ENCODE assay signal across 22 cellular contexts in the genomic region with DNA sequence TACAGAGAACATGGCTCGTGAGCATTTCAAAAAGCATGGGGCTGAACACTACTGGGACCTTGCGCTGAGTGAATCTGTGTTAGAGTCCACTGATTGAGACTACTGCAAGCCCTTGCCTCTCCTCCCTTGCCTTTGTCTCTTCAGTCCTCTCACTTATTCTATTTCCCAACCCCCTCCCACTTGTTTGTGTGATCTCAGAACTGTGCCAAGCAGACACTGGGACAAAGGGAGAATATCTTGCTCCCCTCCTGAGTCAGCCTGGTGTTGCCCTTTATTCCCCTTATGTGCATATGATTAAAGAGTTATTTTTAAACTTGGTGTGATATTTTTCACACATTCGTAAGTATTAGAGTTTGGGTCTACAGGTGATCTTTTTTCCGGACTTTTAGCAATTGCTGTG. TPM values are rescaled to one million over a fixed set of nuclear protein-coding genes. Genes with fewer than 3 reads are reported as not detected.
DNase-seq lines count a peak whose midpoint lies in the region; ATAC-seq and TF ChIP-seq lines count a peak whose summit lies in the region.
"Had no signal": no experiment of that assay in that cellular context is flagged by ENCODE, and none has a peak within 500 bp of the region (broad histone marks: within the 10 kb centered on the region; RNA-seq: fewer than 3 reads in every experiment).

No MANE protein-coding gene starts in this region.

- H3K27me3 Mint-ChIP-seq in activated naive CD4-positive, alpha-beta T cell treated with anti-CD3 and anti-CD28 coated beads, Interleukin-2, amount 50 U/mL, for 24 hours, result no peaks in the 10 kb centered on the region
- H3K27me3 Mint-ChIP-seq in activated naive CD4-positive, alpha-beta T cell treated with anti-CD3 and anti-CD28 coated beads for 36 hours (ENCODE audit: low read depth), result no peaks in the 10 kb centered on the region
- H3K27me3 Mint-ChIP-seq in activated T-helper 2 cell treated with anti-CD3 and anti-CD28 coated beads, Interferon-gamma antibody, Interleukin-2, Interleukin-4, amounts not matched to agents 10 μg/mL and 5 μg/mL and 100 μg/mL, durations not matched to agents 14 hours and 24 hours and 36 hours (ENCODE audit: low read depth), result no peaks in the 10 kb centered on the region
- H3K27me3 Mint-ChIP-seq in MCF 10A (ENCODE audit: insufficient read depth, unreplicated experiment), result no peaks in the 10 kb centered on the region
- H3K27me3 Mint-ChIP-seq: CD4-positive, alpha-beta T cell had no signal

- no peak overlapping the region for H3K4me3 ChIP-seq in adipocyte (ENCODE audit: low read length)
- H3K4me3 ChIP-seq: BLaER1, GM23248, MG63 had no signal

- no peaks in the 10 kb centered on the region for H3K27me3 ChIP-seq in adipocyte (replicated peaks; ENCODE audit: control insufficient read depth, insufficient read depth, low read length)
- H3K27me3 ChIP-seq: BLaER1, MG63 had no signal

- POLR2A ChIA-PET in MCF 10A (lab: Yijun Ruan, JAX), result interaction anchor here (1.6 kb wide), 1 partner anchor 11 kb away, joined by 5 read pairs; the partner anchor contains the start of gene RPRD2

- peak overlapping the region; percentile 67 for H3K9ac ChIP-seq in adipocyte (ENCODE audit: low read length)
- H3K9ac ChIP-seq: BLaER1, GM23248 had no signal

- intact Hi-C loops in activated naive CD4-positive, alpha-beta T cell treated with anti-CD3 and anti-CD28 coated beads for 36 hours (cut with micrococcal nuclease), result no loop called here
- intact Hi-C loops in sciatic nerve (cut with DNase I), result no loop called here
- intact Hi-C loops in activated T-helper 2 cell treated with anti-CD3 and anti-CD28 coated beads, Interferon-gamma antibody, Interleukin-2, Interleukin-4, amounts not matched to agents 10 μg/mL and 5 μg/mL and 100 μg/mL, durations not matched to agents 14 hours and 24 hours and 36 hours (cut with micrococcal nuclease), result no loop called here
- intact Hi-C loops in MCF 10A (cut with micrococcal nuclease), result no loop called here

- H3K27ac Mint-ChIP-seq in activated naive CD4-positive, alpha-beta T cell treated with anti-CD3 and anti-CD28 coated beads, Interleukin-2, amount 50 U/mL, for 24 hours, result peak overlapping the region; percentile 41
- H3K27ac Mint-ChIP-seq in activated naive CD4-positive, alpha-beta T cell treated with anti-CD3 and anti-CD28 coated beads for 36 hours, result no peak overlapping the region
- no peak overlapping the region for H3K27ac Mint-ChIP-seq in activated T-helper 2 cell treated with anti-CD3 and anti-CD28 coated beads, Interferon-gamma antibody, Interleukin-2, Interleukin-4, amounts not matched to agents 10 μg/mL and 5 μg/mL and 100 μg/mL, durations not matched to agents 14 hours and 24 hours and 36 hours
- H3K27ac Mint-ChIP-seq in MCF 10A (ENCODE audit: low read depth, unreplicated experiment), result no peak overlapping the region
- H3K27ac Mint-ChIP-seq: CD4-positive, alpha-beta T cell had no signal

- ATAC-seq in sciatic nerve, result peak; percentile 41
- ATAC-seq in GM21737 (IDR thresholded peaks at IDR 0.05; ENCODE audit: unreplicated experiment), result no peak

- peaks cover 21% of the 10 kb centered on the region for H3K4me1 ChIP-seq in adipocyte (ENCODE audit: control insufficient read depth, insufficient read depth, low read length)
- H3K4me1 ChIP-seq: BLaER1 had no signal

- no peak overlapping the region for H3K4me3 Mint-ChIP-seq in activated naive CD4-positive, alpha-beta T cell treated with anti-CD3 and anti-CD28 coated beads, Interleukin-2, amount 50 U/mL, for 24 hours
- H3K4me3 Mint-ChIP-seq in activated naive CD4-positive, alpha-beta T cell treated with anti-CD3 and anti-CD28 coated beads for 36 hours, result no peak overlapping the region
- no peak overlapping the region for H3K4me3 Mint-ChIP-seq in activated T-helper 2 cell treated with anti-CD3 and anti-CD28 coated beads, Interferon-gamma antibody, Interleukin-2, Interleukin-4, amounts not matched to agents 10 μg/mL and 5 μg/mL and 100 μg/mL, durations not matched to agents 14 hours and 24 hours and 36 hours (ENCODE audit: low read depth)
- H3K4me3 Mint-ChIP-seq in MCF 10A (ENCODE audit: unreplicated experiment), result no peak overlapping the region
- H3K4me3 Mint-ChIP-seq: CD4-positive, alpha-beta T cell had no signal

- peaks cover 55% of the 10 kb centered on the region for H3K36me3 ChIP-seq in adipocyte (ENCODE audit: control insufficient read depth, insufficient read depth, low read length, severe bottlenecking)

- BruUV-seq in MCF 10A (replicated peaks; lab: Mats Ljungman, UMichigan), result no TSS peak

- no peaks in the 10 kb centered on the region for H3K9me3 Mint-ChIP-seq in activated naive CD4-positive, alpha-beta T cell treated with anti-CD3 and anti-CD28 coated beads, Interleukin-2, amount 50 U/mL, for 24 hours
- no peaks in the 10 kb centered on the region for H3K9me3 Mint-ChIP-seq in activated naive CD4-positive, alpha-beta T cell treated with anti-CD3 and anti-CD28 coated beads for 36 hours
- H3K9me3 Mint-ChIP-seq in activated T-helper 2 cell treated with anti-CD3 and anti-CD28 coated beads, Interferon-gamma antibody, Interleukin-2, Interleukin-4, amounts not matched to agents 10 μg/mL and 5 μg/mL and 100 μg/mL, durations not matched to agents 14 hours and 24 hours and 36 hours, result no peaks in the 10 kb centered on the region
- H3K9me3 Mint-ChIP-seq in MCF 10A (ENCODE audit: unreplicated experiment), result no peaks in the 10 kb centered on the region
- H3K9me3 Mint-ChIP-seq: CD4-positive, alpha-beta T cell had no signal

- H3K9me3 ChIP-seq in adipocyte (ENCODE audit: control insufficient read depth, low read length), result no peaks in the 10 kb centered on the region
- H3K9me3 ChIP-seq: BLaER1, MG63 had no signal

- CTCF ChIA-PET in activated naive CD4-positive, alpha-beta T cell treated with anti-CD3 and anti-CD28 coated beads for 36 hours (lab: Charles Lee), result no interaction called here
- CTCF ChIA-PET in MCF 10A (lab: Yijun Ruan, JAX), result no interaction called here

- no peaks in the 10 kb centered on the region for H3K4me1 Mint-ChIP-seq in activated naive CD4-positive, alpha-beta T cell treated with anti-CD3 and anti-CD28 coated beads, Interleukin-2, amount 50 U/mL, for 24 hours
- no peaks in the 10 kb centered on the region for H3K4me1 Mint-ChIP-seq in activated naive CD4-positive, alpha-beta T cell treated with anti-CD3 and anti-CD28 coated beads for 36 hours (ENCODE audit: low read depth)
- H3K4me1 Mint-ChIP-seq in activated T-helper 2 cell treated with anti-CD3 and anti-CD28 coated beads, Interferon-gamma antibody, Interleukin-2, Interleukin-4, amounts not matched to agents 10 μg/mL and 5 μg/mL and 100 μg/mL, durations not matched to agents 14 hours and 24 hours and 36 hours (ENCODE audit: low read depth), result no peaks in the 10 kb centered on the region
- no peaks in the 10 kb centered on the region for H3K4me1 Mint-ChIP-seq in MCF 10A (ENCODE audit: insufficient read depth, unreplicated experiment)

- no peak for DNase-seq in activated naive CD4-positive, alpha-beta T cell treated with anti-CD3 and anti-CD28 coated beads for 36 hours
- no peak for DNase-seq in adipocyte (ENCODE audit: low read depth)
- DNase-seq in globus pallidus (ENCODE audit: low spot score), result peak; percentile 29
- DNase-seq in sciatic nerve (ENCODE audit: low spot score), result no peak
- DNase-seq in activated T-helper 2 cell treated with anti-CD3 and anti-CD28 coated beads, Interferon-gamma antibody, Interleukin-2, Interleukin-4, amounts not matched to agents 10 μg/mL and 5 μg/mL and 100 μg/mL, durations not matched to agents 14 hours and 24 hours and 36 hours (ENCODE audit: low spot score), result no peak
- no peak for DNase-seq in MCF 10A (ENCODE audit: unreplicated experiment)
- DNase-seq: CD4-positive, alpha-beta T cell; DMS53; GM23248; H7; KBM-7; MG63; NCI-H1105 treated with DMSO at 0.1 percent for 48 hours; NCI-H146; NCI-H1930; NCI-H2107; NCI-H446; NCI-H524 treated with DMSO at 0.1 percent for 48 hours; NCI-H774 had no signal

- no peak for TF ChIP-seq CTCF in MCF 10A (IDR thresholded peaks at IDR 0.05; ENCODE audit: unreplicated experiment)

- peaks cover 17% of the 10 kb centered on the region for H3K36me3 Mint-ChIP-seq in activated naive CD4-positive, alpha-beta T cell treated with anti-CD3 and anti-CD28 coated beads, Interleukin-2, amount 50 U/mL, for 24 hours
- peaks cover 32% of the 10 kb centered on the region for H3K36me3 Mint-ChIP-seq in activated naive CD4-positive, alpha-beta T cell treated with anti-CD3 and anti-CD28 coated beads for 36 hours (ENCODE audit: low read depth)
- peaks cover 49% of the 10 kb centered on the region for H3K36me3 Mint-ChIP-seq in activated T-helper 2 cell treated with anti-CD3 and anti-CD28 coated beads, Interferon-gamma antibody, Interleukin-2, Interleukin-4, amounts not matched to agents 10 μg/mL and 5 μg/mL and 100 μg/mL, durations not matched to agents 14 hours and 24 hours and 36 hours (ENCODE audit: low read depth)
- H3K36me3 Mint-ChIP-seq in MCF 10A (ENCODE audit: insufficient read depth, unreplicated experiment), result peaks cover 99% of the 10 kb centered on the region

RNA-seq across cellular contexts. Expression of gene RPRD2, which starts 11.1 kb away (rescaled TPM):
- 10 to 100 TPM; 20.9 to 22.9 TPM for total RNA-seq in activated naive CD4-positive, alpha-beta T cell treated with anti-CD3 and anti-CD28 coated beads for 36 hours
- 42.8 TPM for total RNA-seq in sciatic nerve
- total RNA-seq in activated T-helper 2 cell treated with anti-CD3 and anti-CD28 coated beads, Interferon-gamma antibody, Interleukin-2, Interleukin-4, amounts not matched to agents 10 μg/mL and 5 μg/mL and 100 μg/mL, durations not matched to agents 14 hours and 24 hours and 36 hours, result 21.9 and 22.8 TPM in 2 replicates
- total RNA-seq in MCF 10A (2022), result 35.2 and 37.4 TPM in 2 replicates

RNA-seq across cellular contexts. Expression of gene PRPF3, which starts 31.6 kb away (rescaled TPM):
- total RNA-seq in activated naive CD4-positive, alpha-beta T cell treated with anti-CD3 and anti-CD28 coated beads for 36 hours, result 10 to 100 TPM; 49.1 to 52.5 TPM
- total RNA-seq in sciatic nerve, result 88.2 TPM
- total RNA-seq in activated T-helper 2 cell treated with anti-CD3 and anti-CD28 coated beads, Interferon-gamma antibody, Interleukin-2, Interleukin-4, amounts not matched to agents 10 μg/mL and 5 μg/mL and 100 μg/mL, durations not matched to agents 14 hours and 24 hours and 36 hours, result 77.9 and 85.2 TPM in 2 replicates
- total RNA-seq in MCF 10A (2022), result 104 and 106 TPM in 2 replicates

RNA-seq across cellular contexts. Expression of gene MRPS21, which starts 59.2 kb away (rescaled TPM):
- 10 to 100 TPM; 80.3 to 83.8 TPM for total RNA-seq in activated naive CD4-positive, alpha-beta T cell treated with anti-CD3 and anti-CD28 coated beads for 36 hours
- total RNA-seq in sciatic nerve, result 52.7 TPM
- 80.7 and 83.4 TPM in 2 replicates for total RNA-seq in activated T-helper 2 cell treated with anti-CD3 and anti-CD28 coated beads, Interferon-gamma antibody, Interleukin-2, Interleukin-4, amounts not matched to agents 10 μg/mL and 5 μg/mL and 100 μg/mL, durations not matched to agents 14 hours and 24 hours and 36 hours
- total RNA-seq in MCF 10A (2022), result 133 and 152 TPM in 2 replicates
